Comparison of ENCODE assay signal across 8 cellular contexts in genomic region chr2:189783927-189784867, GRCh38. TPM values are rescaled to one million over a fixed set of nuclear protein-coding genes. Genes with fewer than 3 reads are reported as not detected.
A peak's percentile ranks its signal among the peaks of the same experiment; 100 is the strongest.
DNase-seq lines count a peak whose midpoint lies in the region; ATAC-seq, FAIRE-seq and TF ChIP-seq lines count a peak whose summit lies in the region.

A gene with protein sequence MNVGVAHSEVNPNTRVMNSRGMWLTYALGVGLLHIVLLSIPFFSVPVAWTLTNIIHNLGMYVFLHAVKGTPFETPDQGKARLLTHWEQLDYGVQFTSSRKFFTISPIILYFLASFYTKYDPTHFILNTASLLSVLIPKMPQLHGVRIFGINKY (minus strand): TSS chr2:189784339. CDS start chr2:189782595, 1,744 bp downstream.
PMS1 (plus strand) TSS chr2:189784450; CDS start chr2:189791810, 7,360 bp downstream.

- H3K9me1 ChIP-seq in IMR-90 (ENCODE audit: insufficient read depth, low read length) (no peaks in the 10 kb centered on the region; the same call in 1 of the 2 replicates), endothelial cell of umbilical vein (replicated peaks; ENCODE audit: control insufficient read depth, extremely low read depth, insufficient read depth, low read length) (no peaks in the 10 kb centered on the region)

- DNase-seq in DMS114 treated with DMSO at 0.1 percent for 48 hours (lab: John Stamatoyannopoulos, UW; ENCODE audit: unreplicated experiment) (peak; percentile 87), IMR-90 (peak; percentile 95), OCI-LY7 (ENCODE audit: low spot score) (peak; percentile 97), activated T-cell treated with anti-CD3 and anti-CD28 coated beads for 1 hour (ENCODE audit: low read depth) (peak; percentile 88), endothelial cell of umbilical vein (ENCODE audit: low read depth, low spot score) (peak; percentile 98), midbrain (lab: John Stamatoyannopoulos, UW) (peak; percentile 98)
- DNase-seq in stimulated activated CD8-positive, alpha-beta memory T cell treated with anti-CD3 and anti-CD28 coated beads, Interleukin-15, amount 100 ng/mL, for 48 hours (ENCODE audit: low read depth in 2 of 2), result peak; percentile 94 to 96

- peaks cover 4% of the 10 kb centered on the region for H3K36me3 ChIP-seq in IMR-90 (ENCODE audit: control insufficient read depth, insufficient read depth, low read length)
- H3K36me3 ChIP-seq in OCI-LY7 (ENCODE audit: insufficient read depth, low read length), result peaks cover 73% of the 10 kb centered on the region
- H3K36me3 ChIP-seq in endothelial cell of umbilical vein (ENCODE audit: control insufficient read depth in 2 of 2, extremely low read depth in 1 of 2, insufficient read depth in 2 of 2, low read length in 2 of 2), result peaks cover 2 to 3% of the 10 kb centered on the region in 2 experiments

- H3K27me3 ChIP-seq in IMR-90 (ENCODE audit: control insufficient read depth, insufficient read depth, low read length) (no peaks in the 10 kb centered on the region), endothelial cell of umbilical vein (ENCODE audit: control insufficient read depth in 2 of 2, insufficient read depth in 2 of 2, low read length in 2 of 2) (no peaks in the 10 kb centered on the region)

- dilution Hi-C loops in IMR-90 (cut with HindIII; ENCODE audit: low sequenced_read_pairs, unreplicated experiment), result no loop called here
- dilution Hi-C loops in endothelial cell of umbilical vein (cut with MboI; ENCODE audit: extremely low pct_ligation_motif_present, low sequenced_read_pairs), result no loop called here

- FAIRE-seq in endothelial cell of umbilical vein (lab: Jason Lieb, UNC), result peak; percentile 76

- H4K20me1 ChIP-seq in IMR-90 (ENCODE audit: insufficient read depth, low read length), result peaks cover 3% of the 10 kb centered on the region
- peaks cover 10% of the 10 kb centered on the region for H4K20me1 ChIP-seq in OCI-LY7 (ENCODE audit: insufficient read depth, low read length)
- H4K20me1 ChIP-seq in endothelial cell of umbilical vein (replicated peaks; ENCODE audit: control insufficient read depth, extremely low read depth, insufficient read depth, low read length), result no peaks in the 10 kb centered on the region

- peak within 1 kb of the TSS; percentile 89 for H3K56ac ChIP-seq in IMR-90 (ENCODE audit: extremely low read depth, insufficient read depth, low read length)

- H3K4me1 ChIP-seq in IMR-90 (ENCODE audit: control insufficient read depth, insufficient read depth, low read length), result peaks cover 4% of the 10 kb centered on the region; the same call in 1 of the 2 replicates
- H3K4me1 ChIP-seq in OCI-LY7 (ENCODE audit: insufficient read depth, low read length, poor library complexity, severe bottlenecking), result peaks cover 27% of the 10 kb centered on the region
- H3K4me1 ChIP-seq in endothelial cell of umbilical vein (ENCODE audit: control insufficient read depth, extremely low read depth, insufficient read depth, low read length), result peaks cover 16% of the 10 kb centered on the region

- peak within 1 kb of the TSS; percentile 78 for H2BK5ac ChIP-seq in IMR-90 (ENCODE audit: low read depth, low read length, poor library complexity, severe bottlenecking)

- H3K27ac ChIP-seq in IMR-90 (ENCODE audit: insufficient read depth, low read length) (peak within 1 kb of the TSS; percentile 89), OCI-LY7 (ENCODE audit: low read depth, low read length, poor library complexity, severe bottlenecking) (peak within 1 kb of the TSS; percentile 75), endothelial cell of umbilical vein (ENCODE audit: insufficient read depth, low read depth, low read length) (peak within 1 kb of the TSS; percentile 71)

- H3K4me3 ChIP-seq in IMR-90 (ENCODE audit: insufficient read depth, low read depth, low read length) (peak within 1 kb of the TSS; percentile 80), OCI-LY7 (ENCODE audit: low read depth, low read length, poor library complexity, severe bottlenecking) (peak within 1 kb of the TSS; percentile 79), endothelial cell of umbilical vein (replicated peaks in 1 of 3; ENCODE audit: insufficient read depth in 1 of 3, low read depth in 1 of 3, low read length in 3 of 3) (peak within 1 kb of the TSS; percentile 73 to 95 (median 87))

- H3K14ac ChIP-seq in IMR-90 (replicated peaks; ENCODE audit: low read depth, low read length), result peak within 1 kb of the TSS; percentile 96

- POLR2A ChIA-PET in IMR-90 (lab: Charles Lee; ENCODE audit: unreplicated experiment) (interaction anchor here (0.6 kb wide), 1 partner anchor 22 kb away, joined by 4 read pairs; the partner anchor contains the start of gene OSGEPL1), OCI-LY7 (lab: Charles Lee) (interaction anchor here (0.7 to 1.2 kb wide), 4 partner anchors 12 to 535 kb away, joined by 3 to 6 read pairs (median 4); partner anchors contain the start of gene OSGEPL1), endothelial cell of umbilical vein (lab: Charles Lee) (no interaction called here)

- H3K9ac ChIP-seq in IMR-90 (ENCODE audit: low read depth, low read length) (peak within 1 kb of the TSS; percentile 85), endothelial cell of umbilical vein (replicated peaks; ENCODE audit: extremely low read depth, insufficient read depth, low read length) (peak within 1 kb of the TSS; percentile 86)

- H2AFZ ChIP-seq in IMR-90 (replicated peaks; ENCODE audit: low read length, poor library complexity) (peak within 1 kb of the TSS; percentile 99), OCI-LY7 (ENCODE audit: low read length) (peak within 1 kb of the TSS; percentile 68; the same call in 1 of the 2 replicates), endothelial cell of umbilical vein (ENCODE audit: low read depth, low read length) (peak within 1 kb of the TSS; percentile 86)

- TF ChIP-seq RAD21 in IMR-90 (IDR thresholded peaks at IDR 0.05; ENCODE audit: low read length), result no peak

- H2BK20ac ChIP-seq in IMR-90 (ENCODE audit: low read depth, low read length), result 0 out of 2 replicates have a peak within 1 kb of the TSS, but pooled peaks have one; percentile 48

- WGBS in IMR-90 (ENCODE audit: extremely low coverage in 2 of 2, insufficient read length in 1 of 2), 2 experiments, result 1% methylated on average over 53 of the region's 96 CpGs; no CpG with 5 or more reads in 1 of the 2 experiments

- H3K4me2 ChIP-seq in IMR-90 (ENCODE audit: low read depth, low read length) (peak within 1 kb of the TSS; percentile 97), OCI-LY7 (ENCODE audit: low read length) (peak within 1 kb of the TSS; percentile 98), endothelial cell of umbilical vein (ENCODE audit: insufficient read depth, low read length) (peak within 1 kb of the TSS; percentile 97)

- peak within 1 kb of the TSS; percentile 93 to 98 for H4K8ac ChIP-seq in IMR-90 (ENCODE audit: low read depth in 2 of 2, low read length in 2 of 2)

- H2BK15ac ChIP-seq in IMR-90 (ENCODE audit: low read depth, low read length), result peak within 1 kb of the TSS; percentile 59; the same call in 1 of the 3 replicates

- no peak for TF ChIP-seq CTCF in IMR-90 (conservative IDR thresholded peaks at IDR 0.05; ENCODE audit: low read depth, low read length)
- TF ChIP-seq CTCF in OCI-LY7 (conservative IDR thresholded peaks at IDR 0.05; ENCODE audit: low read length), result no peak
- no peak for TF ChIP-seq CTCF in endothelial cell of umbilical vein (IDR thresholded peaks at IDR 0.05; ENCODE audit: extremely low read depth in 1 of 2, insufficient read depth in 1 of 2, low read depth in 1 of 2, low read length in 2 of 2)

- intact Hi-C loops in IMR-90 (cut with micrococcal nuclease), result loop anchor here (1.0 to 10.0 kb wide), 2 partner anchors 110 to 531 kb away; partner anchors contain the start of genes ANKAR and HIBCH
- intact Hi-C loops in OCI-LY7 (cut with micrococcal nuclease; ENCODE audit: unreplicated experiment), result loop anchor here (1.0 to 10.0 kb wide), 4 partner anchors 22 to 339 kb away; partner anchors contain the start of genes ASNSD1, OSGEPL1 and WDR75
- intact Hi-C loops in endothelial cell of umbilical vein (cut with micrococcal nuclease), result loop anchor here (1.0 kb wide), 4 partner anchors 21 to 535 kb away; partner anchors contain the start of genes ANKAR, ASNSD1 and HIBCH

- H3K9me2 ChIP-seq in OCI-LY7 (ENCODE audit: insufficient read depth, low read length), result no peaks in the 10 kb centered on the region

- H3K18ac ChIP-seq in IMR-90 (ENCODE audit: low read depth, low read length), result peak within 1 kb of the TSS; percentile 58

- peak within 1 kb of the TSS; percentile 81 for H2BK120ac ChIP-seq in IMR-90 (ENCODE audit: low read depth, low read length)

- CTCF ChIA-PET in IMR-90 (lab: Yijun Ruan, JAX), result interaction anchor here (0.6 kb wide), 1 partner anchor 176 kb away, joined by 3 read pairs; no protein-coding TSS in a partner anchor
- CTCF ChIA-PET in OCI-LY7 (lab: Charles Lee; ENCODE audit: unreplicated experiment), result no interaction called here
- CTCF ChIA-PET in endothelial cell of umbilical vein (lab: Charles Lee), result interaction anchor here (1.2 to 2.3 kb wide), 4 partner anchors 14 to 536 kb away, joined by 3 to 10 read pairs (median 5); partner anchors contain the start of genes ASNSD1 and HIBCH

- H2AK9ac ChIP-seq in IMR-90 (replicated peaks; ENCODE audit: low read depth, low read length, poor library complexity), result peak within 1 kb of the TSS; percentile 92

- peak; percentile 90 for TF ChIP-seq POLR2A in IMR-90 (IDR thresholded peaks at IDR 0.05; ENCODE audit: low read depth, low read length)
- TF ChIP-seq POLR2A in endothelial cell of umbilical vein (IDR thresholded peaks at IDR 0.05; ENCODE audit: low read depth, low read length), result peak; percentile 92

- H4K5ac ChIP-seq in IMR-90 (ENCODE audit: low read depth, low read length), result peak within 1 kb of the TSS; percentile 66

- peak; percentile 92 for ATAC-seq in GM21529 (IDR thresholded peaks at IDR 0.05; ENCODE audit: unreplicated experiment)
- peak; percentile 98 for ATAC-seq in IMR-90 (ENCODE audit: low read depth)

- H3K79me2 ChIP-seq in OCI-LY7 (ENCODE audit: insufficient read depth, low read depth, low read length), result peaks cover 89% of the 10 kb centered on the region
- H3K79me2 ChIP-seq in endothelial cell of umbilical vein (ENCODE audit: control insufficient read depth, insufficient read depth, low read length), result peaks cover 65% of the 10 kb centered on the region

- peak within 1 kb of the TSS; percentile 84 for H4K91ac ChIP-seq in IMR-90 (ENCODE audit: insufficient read depth, low read depth, low read length)

- H3K4ac ChIP-seq in IMR-90 (ENCODE audit: low read depth, low read length), result peak within 1 kb of the TSS; percentile 90

- H2AK5ac ChIP-seq in IMR-90 (ENCODE audit: low read depth, low read length), result peak within 1 kb of the TSS; percentile 54; the same call in 1 of the 2 replicates

- in situ Hi-C loops in IMR-90 (cut with MboI; ENCODE audit: low sequenced_read_pairs), result no loop called here

- no peaks in the 10 kb centered on the region for H3K9me3 ChIP-seq in IMR-90 (ENCODE audit: control insufficient read depth, insufficient read depth, low read length)
- H3K9me3 ChIP-seq in OCI-LY7 (ENCODE audit: low read length), result no peaks in the 10 kb centered on the region
- H3K9me3 ChIP-seq in endothelial cell of umbilical vein (replicated peaks; ENCODE audit: control insufficient read depth, insufficient read depth, low read length), result no peaks in the 10 kb centered on the region

- no TSS peak for BruUV-seq in IMR-90 (replicated peaks; lab: Mats Ljungman, UMichigan)
- TSS peak; percentile 79 for BruUV-seq in OCI-LY7 (replicated peaks; lab: Mats Ljungman, UMichigan)
- BruUV-seq in endothelial cell of umbilical vein (replicated peaks; lab: Mats Ljungman, UMichigan), result no TSS peak

- H3K23ac ChIP-seq in IMR-90 (ENCODE audit: low read depth, low read length), result peak within 1 kb of the TSS; percentile 93

- peaks cover 27 to 39% of the 10 kb centered on the region in 2 experiments for H3K79me1 ChIP-seq in IMR-90 (ENCODE audit: low read depth in 1 of 2, low read length in 2 of 2)

RNA-seq across cellular contexts. Expression of the first gene that starts in this region (rescaled TPM):
- total RNA-seq in IMR-90 (2012; rRNA removed) (35.8 and 39.2 TPM in 2 replicates), OCI-LY7 (2022) (59.6 and 65.7 TPM in 2 replicates), endothelial cell of umbilical vein (58.0 and 63.3 TPM in 2 replicates)
- polyA plus RNA-seq in IMR-90 (2012; rRNA removed) (48.7 and 66.8 TPM in 2 replicates), endothelial cell of umbilical vein (51.7 and 54.5 TPM in 2 replicates)
- 5.4 and 10.2 TPM in 2 replicates for polyA plus RNA-seq in IMR-90 (2012; cell fraction: cytosol; rRNA removed)
- polyA plus RNA-seq in IMR-90 (2012; cell fraction: nucleus; rRNA removed; ENCODE audit: low replicate concordance), result 49.9 and 616 TPM in 2 replicates
- 49.3 and 59.3 TPM in 2 replicates for total RNA-seq in OCI-LY7 (2014; rRNA removed; shearing (Covaris generic))
- polyA plus RNA-seq in endothelial cell of umbilical vein (2011; cell fraction: cytosol; rRNA removed), result 36.2 and 40.5 TPM in 2 replicates
- polyA plus RNA-seq in endothelial cell of umbilical vein (2011; cell fraction: nucleus; rRNA removed), result 383 and 483 TPM in 2 replicates
- 59.1 and 66.8 TPM in 2 replicates for polyA plus RNA-seq in endothelial cell of umbilical vein (2012)
- 37.4 and 41.2 TPM in 2 replicates for polyA minus RNA-seq in endothelial cell of umbilical vein
- 11.5 TPM for polyA minus RNA-seq in endothelial cell of umbilical vein (2011; cell fraction: cytosol; rRNA and poly(A)+ RNA removed)
- polyA minus RNA-seq in endothelial cell of umbilical vein (2011; cell fraction: nucleus; rRNA and poly(A)+ RNA removed), result 59.3 and 110 TPM in 2 replicates

RNA-seq across cellular contexts. Expression of gene PMS1, which starts in this region (rescaled TPM):
- total RNA-seq in IMR-90 (2012; rRNA removed) (10.6 and 20.0 TPM in 2 replicates), OCI-LY7 (2022) (66.6 and 72.2 TPM in 2 replicates), endothelial cell of umbilical vein (27.8 and 28.4 TPM in 2 replicates)
- polyA plus RNA-seq in IMR-90 (2012; rRNA removed) (7.1 and 8.1 TPM in 2 replicates), endothelial cell of umbilical vein (4.9 and 6.6 TPM in 2 replicates)
- polyA plus RNA-seq in IMR-90 (2012; cell fraction: cytosol; rRNA removed), result 0.82 and 1.8 TPM in 2 replicates
- 4.4 and 14.7 TPM in 2 replicates for polyA plus RNA-seq in IMR-90 (2012; cell fraction: nucleus; rRNA removed; ENCODE audit: low replicate concordance)
- 31.2 and 37.3 TPM in 2 replicates for total RNA-seq in OCI-LY7 (2014; rRNA removed; shearing (Covaris generic))
- polyA plus RNA-seq in endothelial cell of umbilical vein (2011; cell fraction: cytosol; rRNA removed), result 6.5 and 8.0 TPM in 2 replicates
- polyA plus RNA-seq in endothelial cell of umbilical vein (2011; cell fraction: nucleus; rRNA removed), result 20.9 and 28.1 TPM in 2 replicates
- polyA plus RNA-seq in endothelial cell of umbilical vein (2012), result 12.3 and 13.6 TPM in 2 replicates
- 17.9 and 24.2 TPM in 2 replicates for polyA minus RNA-seq in endothelial cell of umbilical vein
- polyA minus RNA-seq in endothelial cell of umbilical vein (2011; cell fraction: cytosol; rRNA and poly(A)+ RNA removed), result 8.7 TPM
- 18.3 and 34.5 TPM in 2 replicates for polyA minus RNA-seq in endothelial cell of umbilical vein (2011; cell fraction: nucleus; rRNA and poly(A)+ RNA removed)

Comparison
In these comparisons a context has a peak if more than half of its experiments do, and no peak if none do; other contexts are left out.
1. Peak in every context shown above with its lines: DNase-seq, ATAC-seq, H3K4me3 ChIP-seq and H3K27ac ChIP-seq.